Comparison of ENCODE assay signal across 8 cellular contexts in genomic region chr7:78018541-78019456, GRCh38.
DNase-seq lines count a peak whose midpoint lies in the region; ATAC-seq, FAIRE-seq and TF ChIP-seq lines count a peak whose summit lies in the region.

No MANE protein-coding gene starts in this region.

- TF ChIP-seq POLR2A in ovary (IDR thresholded peaks at IDR 0.05) = no peak

- WGBS in ovary, 3 donors = 8 to 12% (median 9%) methylated on average over 31 to 53 of the region's 53 CpGs

- peak overlapping the region; percentile 50 for H3K4me3 ChIP-seq in ovary

- peak; percentile 47 for DNase-seq in COR-L47 (lab: John Stamatoyannopoulos, UW)
- peak; percentile 84 for DNase-seq in NCI-H1092 treated with DMSO at 0.1 percent for 48 hours (lab: John Stamatoyannopoulos, UW)
- peak; percentile 4 for DNase-seq in activated T-cell treated with anti-CD3 and anti-CD28 coated beads for 4 hours
- peak; percentile 21 for DNase-seq in foreskin melanocyte
- peak; percentile 52 to 67 (median 58) for DNase-seq in ovary
- no peak for DNase-seq in HTR-8/SVneo (ENCODE audit: insufficient read length, low spot score)
- no peak for DNase-seq in T-helper 9 cell

- H3K9me3 ChIP-seq in ovary = no peaks in the 10 kb centered on the region

- FAIRE-seq in HTR-8/SVneo (lab: Jason Lieb, UNC) = no peak

- H3K27ac ChIP-seq in ovary = peak overlapping the region; percentile 71 to 88

- ATAC-seq in GM21825 (IDR thresholded peaks at IDR 0.05; ENCODE audit: unreplicated experiment) = peak; percentile 18

- H3K36me3 ChIP-seq in ovary = no peaks in the 10 kb centered on the region

- no peaks in the 10 kb centered on the region for H3K27me3 ChIP-seq in ovary

- intact Hi-C loops in ovary (cut with DNase I) = loop anchor here in 1 of 4 donors (5.0 kb wide), 2 partner anchors 1159 to 1434 kb away; partner anchors contain the start of gene MAGI2

- peaks cover 5% of the 10 kb centered on the region for H3K4me1 ChIP-seq in ovary (ENCODE audit: insufficient read depth)

- no peak for TF ChIP-seq EP300 in ovary (IDR thresholded peaks at IDR 0.05)

- TF ChIP-seq CTCF in ovary (IDR thresholded peaks at IDR 0.05) = no peak

Comparison
In these comparisons a context has a peak if more than half of its experiments do, and no peak if none do; other contexts are left out.
1. DNase-seq: peak in COR-L47 (single experiment), NCI-H1092 treated with DMSO at 0.1 percent for 48 hours (single experiment), activated T-cell treated with anti-CD3 and anti-CD28 coated beads for 4 hours (single experiment), foreskin melanocyte (single experiment) and ovary (5 of 5); none in HTR-8/SVneo (single experiment) and T-helper 9 cell (single experiment).